1 cellular context compared by ENCODE assay signal in the genomic region with DNA sequence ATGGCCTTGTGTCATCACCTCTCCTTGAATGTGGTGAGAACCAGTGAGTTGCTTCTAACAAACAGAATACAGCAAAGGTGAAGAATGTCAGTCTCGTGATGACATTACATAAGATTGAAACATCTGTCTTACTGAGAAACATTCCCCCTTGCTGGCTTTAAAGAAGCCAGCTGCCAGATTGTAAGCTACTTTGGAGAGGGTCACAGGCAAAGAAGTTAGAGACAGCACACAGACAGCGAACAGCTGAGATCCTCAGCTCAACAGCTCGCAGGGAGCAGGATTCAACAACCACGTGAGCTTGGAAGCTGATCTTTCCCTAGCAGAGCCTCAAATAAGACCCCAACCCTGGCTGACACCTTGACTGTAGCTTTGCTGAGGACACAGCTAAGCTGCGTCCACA.
TF ChIP-seq lines count a peak whose summit lies in the region.

No MANE protein-coding gene starts in this region.

TF ChIP-seq in neural cell, 6 proteins besides CTCF, POLR2A, EP300 and RAD21 (continued from another document):
- TF ChIP-seq, protein P1, sequence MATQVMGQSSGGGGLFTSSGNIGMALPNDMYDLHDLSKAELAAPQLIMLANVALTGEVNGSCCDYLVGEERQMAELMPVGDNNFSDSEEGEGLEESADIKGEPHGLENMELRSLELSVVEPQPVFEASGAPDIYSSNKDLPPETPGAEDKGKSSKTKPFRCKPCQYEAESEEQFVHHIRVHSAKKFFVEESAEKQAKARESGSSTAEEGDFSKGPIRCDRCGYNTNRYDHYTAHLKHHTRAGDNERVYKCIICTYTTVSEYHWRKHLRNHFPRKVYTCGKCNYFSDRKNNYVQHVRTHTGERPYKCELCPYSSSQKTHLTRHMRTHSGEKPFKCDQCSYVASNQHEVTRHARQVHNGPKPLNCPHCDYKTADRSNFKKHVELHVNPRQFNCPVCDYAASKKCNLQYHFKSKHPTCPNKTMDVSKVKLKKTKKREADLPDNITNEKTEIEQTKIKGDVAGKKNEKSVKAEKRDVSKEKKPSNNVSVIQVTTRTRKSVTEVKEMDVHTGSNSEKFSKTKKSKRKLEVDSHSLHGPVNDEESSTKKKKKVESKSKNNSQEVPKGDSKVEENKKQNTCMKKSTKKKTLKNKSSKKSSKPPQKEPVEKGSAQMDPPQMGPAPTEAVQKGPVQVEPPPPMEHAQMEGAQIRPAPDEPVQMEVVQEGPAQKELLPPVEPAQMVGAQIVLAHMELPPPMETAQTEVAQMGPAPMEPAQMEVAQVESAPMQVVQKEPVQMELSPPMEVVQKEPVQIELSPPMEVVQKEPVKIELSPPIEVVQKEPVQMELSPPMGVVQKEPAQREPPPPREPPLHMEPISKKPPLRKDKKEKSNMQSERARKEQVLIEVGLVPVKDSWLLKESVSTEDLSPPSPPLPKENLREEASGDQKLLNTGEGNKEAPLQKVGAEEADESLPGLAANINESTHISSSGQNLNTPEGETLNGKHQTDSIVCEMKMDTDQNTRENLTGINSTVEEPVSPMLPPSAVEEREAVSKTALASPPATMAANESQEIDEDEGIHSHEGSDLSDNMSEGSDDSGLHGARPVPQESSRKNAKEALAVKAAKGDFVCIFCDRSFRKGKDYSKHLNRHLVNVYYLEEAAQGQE (IDR thresholded peaks at IDR 0.05; ENCODE audit: borderline replicate concordance): no peak
- TF ChIP-seq TAF1 (IDR thresholded peaks at IDR 0.05; ENCODE audit: low read depth): no peak
